In the genomic region with DNA sequence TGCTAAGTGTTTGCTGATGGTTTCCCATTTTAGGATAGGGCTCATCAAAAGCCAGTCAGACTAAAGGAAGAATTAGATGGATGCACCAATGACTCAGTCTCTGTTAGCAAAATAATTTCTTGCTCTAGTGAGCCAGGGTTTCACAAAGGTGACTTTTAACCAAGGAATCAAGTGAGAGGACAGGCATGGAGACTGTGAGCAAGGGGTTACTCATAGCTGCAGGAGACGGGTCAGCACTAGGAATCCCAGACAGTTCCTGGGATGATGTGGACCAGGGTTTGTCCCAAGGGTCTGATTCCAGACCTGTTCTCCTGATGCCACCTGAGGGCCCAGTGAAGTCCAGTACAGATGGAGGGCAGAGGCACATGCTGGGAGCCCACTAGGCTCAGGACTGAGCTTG, we compare ENCODE assay signal across 17 cellular contexts.
DNase-seq lines count a peak whose midpoint lies in the region; TF ChIP-seq lines count a peak whose summit lies in the region.
"Had no signal": no experiment of that assay in that cellular context is flagged by ENCODE, and none has a peak within 500 bp of the region (broad histone marks: within the 10 kb centered on the region; RNA-seq: fewer than 3 reads in every experiment).

No MANE protein-coding gene starts in this region.

- no peak overlapping the region for H3K4me3 ChIP-seq in left ventricle myocardium inferior
- no peak overlapping the region for H3K4me3 ChIP-seq in right atrium auricular region
- no peak overlapping the region for H3K4me3 ChIP-seq in fibroblast of mammary gland (ENCODE audit: control insufficient read depth, low read depth, low read length)
- no peak overlapping the region for H3K4me3 ChIP-seq in dorsolateral prefrontal cortex
- H3K4me3 ChIP-seq: gastrocnemius medialis, psoas muscle had no signal

- H3K4me1 ChIP-seq in left ventricle myocardium inferior (peaks cover 25% of the 10 kb centered on the region), right atrium auricular region (peaks cover 0 to 8% of the 10 kb centered on the region in 2 donors)
- H3K4me1 ChIP-seq: gastrocnemius medialis had no signal

- TF ChIP-seq CTCF in left ventricle myocardium inferior (IDR thresholded peaks at IDR 0.05; ENCODE audit: borderline replicate concordance) (no peak), right atrium auricular region (IDR thresholded peaks at IDR 0.05) (no peak), fibroblast of mammary gland (conservative IDR thresholded peaks at IDR 0.05; ENCODE audit: control insufficient read depth, insufficient read depth, low read depth, low read length) (no peak), dorsolateral prefrontal cortex (IDR thresholded peaks at IDR 0.05 in 54 of 56, conservative IDR thresholded peaks at IDR 0.05 in 2 of 56; ENCODE audit: low read depth in 1 of 56, partially characterized antibody in 56 of 56) (no peak)

- intact Hi-C loops in left ventricle myocardium inferior (cut with micrococcal nuclease), result no loop called here
- intact Hi-C loops in dorsolateral prefrontal cortex (cut with DNase I), result no loop called here

- peak overlapping the region; percentile 58 for H3K27ac ChIP-seq in left ventricle myocardium inferior (replicated peaks)
- H3K27ac ChIP-seq in right atrium auricular region, result no peak overlapping the region
- H3K27ac ChIP-seq in dorsolateral prefrontal cortex, result peak overlapping the region in 2 of 59 donors; percentile 12 to 15
- H3K27ac ChIP-seq: gastrocnemius medialis, psoas muscle had no signal

- DNase-seq in left ventricle myocardium inferior, result no peak
- DNase-seq in right atrium auricular region (ENCODE audit: low spot score), result no peak
- DNase-seq in RKO (ENCODE audit: low spot score), result peak; percentile 51
- DNase-seq in fibroblast of mammary gland (ENCODE audit: low read depth), result peak; percentile 81
- DNase-seq in dorsolateral prefrontal cortex, result no peak
- DNase-seq in SK-N-DZ (ENCODE audit: low spot score), result no peak
- no peak for DNase-seq in SHP77 (lab: John Stamatoyannopoulos, UW)
- DNase-seq in NCI-H2171 treated with DMSO at 0.1 percent for 48 hours (lab: John Stamatoyannopoulos, UW), result no peak
- DNase-seq: activated CD4-positive, alpha-beta T cell treated with anti-CD3 and anti-CD28 coated beads, Interleukin-2, amount 50 U/mL, for 48 hours; activated T-cell treated with anti-CD3 and anti-CD28 coated beads, Interleukin-2, amount 50 U/mL, for 4 hours; effector CD8-positive, alpha-beta T cell; gastrocnemius medialis; NCI-H187 treated with DMSO at 0.1 percent for 48 hours; psoas muscle; stimulated activated CD4-positive, alpha-beta T cell treated with anti-CD3 and anti-CD28 coated beads, Interleukin-12 subunit alpha, Interleukin-12 subunit beta, amount 100 ng/mL, for 4 hours; stimulated activated naive CD4-positive, alpha-beta T cell; trophoblast cell had no signal

- H3K27me3 ChIP-seq in left ventricle myocardium inferior (ENCODE audit: low read depth) (no peaks in the 10 kb centered on the region), right atrium auricular region (no peaks in the 10 kb centered on the region), dorsolateral prefrontal cortex (no peaks in the 10 kb centered on the region)
- H3K27me3 ChIP-seq: gastrocnemius medialis had no signal

- H3K9me3 ChIP-seq in left ventricle myocardium inferior (replicated peaks) (no peaks in the 10 kb centered on the region), right atrium auricular region (no peaks in the 10 kb centered on the region)
- H3K9me3 ChIP-seq: gastrocnemius medialis, psoas muscle had no signal

- H3K36me3 ChIP-seq in left ventricle myocardium inferior, result no peaks in the 10 kb centered on the region
- no peaks in the 10 kb centered on the region for H3K36me3 ChIP-seq in right atrium auricular region
- H3K36me3 ChIP-seq: gastrocnemius medialis had no signal

Comparison
In these comparisons a context has a peak if more than half of its experiments do, and no peak if none do; other contexts are left out.
1. DNase-seq: peak in RKO (single experiment) and fibroblast of mammary gland (single experiment); none in left ventricle myocardium inferior (single experiment), right atrium auricular region (single experiment), dorsolateral prefrontal cortex (0 of 10), SK-N-DZ (single experiment), SHP77 (0 of 2) and NCI-H2171 treated with DMSO at 0.1 percent for 48 hours (single experiment).